In genomic region chr11:134955281-134955680, GRCh38 we compare ENCODE assay signal across 25 cellular contexts.
"Had no signal": no experiment of that assay in that cellular context is flagged by ENCODE, and none has a peak within 500 bp of the region (broad histone marks: within the 10 kb centered on the region; RNA-seq: fewer than 3 reads in every experiment).

No MANE protein-coding gene starts in this region.

- H3K36me3 ChIP-seq: gastroesophageal sphincter, heart left ventricle, left ventricle myocardium inferior, lower lobe of right lung had no signal

- H3K27ac Mint-ChIP-seq: effector memory CD8-positive, alpha-beta T cell; endodermal cell; immature natural killer cell; mesothelial cell of epicardium had no signal

- H3K4me3 ChIP-seq: coronary artery, gastroesophageal sphincter, heart left ventricle, hepatocyte, left ventricle myocardium inferior, lower lobe of right lung, mucosa of descending colon had no signal

- H3K4me3 Mint-ChIP-seq: effector memory CD8-positive, alpha-beta T cell; endodermal cell; immature natural killer cell; mesothelial cell of epicardium had no signal

- FAIRE-seq: colon, endometrium, frontal cortex, kidney had no signal

- H3K9me3 ChIP-seq: gastroesophageal sphincter, heart left ventricle, left ventricle myocardium inferior, lower lobe of right lung, mucosa of descending colon had no signal

- H3K36me3 Mint-ChIP-seq: immature natural killer cell, mesothelial cell of epicardium had no signal

- H3K27me3 ChIP-seq: foreskin keratinocyte, hepatocyte had no signal

- H3K4me1 ChIP-seq: foreskin keratinocyte, gastroesophageal sphincter, left ventricle myocardium inferior, lower lobe of right lung had no signal

- H3K4me2 ChIP-seq: hepatocyte had no signal

- H2AFZ ChIP-seq: hepatocyte had no signal

- H3K79me2 ChIP-seq: hepatocyte had no signal

- H3K27ac ChIP-seq: coronary artery, epithelial cell of prostate, foreskin keratinocyte, gastroesophageal sphincter, heart left ventricle, hepatocyte, left ventricle myocardium inferior, lower lobe of right lung had no signal

- DNase-seq: dermis blood vessel endothelial cell; effector CD8-positive, alpha-beta T cell; effector memory CD8-positive, alpha-beta T cell; endodermal cell; erythroblast; foreskin keratinocyte; heart left ventricle; hypothalamus; immature natural killer cell; islet precursor cell; kidney; kidney glomerular epithelial cell; left colon; left ventricle myocardium inferior; lower lobe of right lung; mesenchymal stem cell; mucosa of descending colon had no signal

- H3K4me1 Mint-ChIP-seq: immature natural killer cell had no signal

- H3K9me3 Mint-ChIP-seq: effector memory CD8-positive, alpha-beta T cell; endodermal cell; mesothelial cell of epicardium had no signal
